1 cellular context compared by ENCODE assay signal in genomic region chr1:43367904-43368645, GRCh38.
TF ChIP-seq lines count a peak whose summit lies in the region.

ELOVL1 (minus strand) TSS chr1:43368011; CDS start chr1:43365609, 2,402 bp downstream.

TF ChIP-seq in HCT116, 20 proteins besides CTCF, POLR2A, EP300 and RAD21 (continued from another document):
- TF ChIP-seq ELF1 (IDR thresholded peaks at IDR 0.05; ENCODE audit: borderline replicate concordance, low read depth) (no peak), YY1 (IDR thresholded peaks at IDR 0.05; ENCODE audit: extremely low read depth, insufficient replicate concordance, low read depth, low read length) (no peak)
TF ChIP-seq in HCT116: peak in this region for 4.
